In genomic region chr18:54205951-54206350, GRCh38 we compare ENCODE assay signal across 1 cellular context.
TF ChIP-seq lines count a peak whose summit lies in the region.

No MANE protein-coding gene starts in this region.

TF ChIP-seq in HepG2, 621 proteins besides CTCF, POLR2A, EP300 and RAD21 (continued from another document):
- TF ChIP-seq ZBTB2 (CRISPR knock-in tag; IDR thresholded peaks at IDR 0.05; ENCODE audit: low read depth) = no peak
- TF ChIP-seq GATA4 (IDR thresholded peaks at IDR 0.05; ENCODE audit: borderline replicate concordance, low read depth) = no peak
- TF ChIP-seq PHF5A (CRISPR knock-in tag; IDR thresholded peaks at IDR 0.05; ENCODE audit: low read depth, unreplicated experiment) = no peak
- TF ChIP-seq TFDP1 (CRISPR knock-in tag; IDR thresholded peaks at IDR 0.05; ENCODE audit: borderline replicate concordance) = no peak
- TF ChIP-seq ZNF264 (CRISPR knock-in tag; IDR thresholded peaks at IDR 0.05) = no peak
- no peak for TF ChIP-seq ZEB1 (IDR thresholded peaks at IDR 0.05; ENCODE audit: insufficient replicate concordance, low read depth)
- no peak for TF ChIP-seq TEF (CRISPR knock-in tag; IDR thresholded peaks at IDR 0.05)
- TF ChIP-seq ZFP36L2 (CRISPR knock-in tag; IDR thresholded peaks at IDR 0.05) = no peak
- no peak for TF ChIP-seq MAF1 (CRISPR knock-in tag; IDR thresholded peaks at IDR 0.05; ENCODE audit: borderline replicate concordance)
- no peak for TF ChIP-seq AGO1 (IDR thresholded peaks at IDR 0.05; ENCODE audit: low read depth, low read length, poor library complexity, severe bottlenecking)
TF ChIP-seq in HepG2: peak in this region for 0.
